Comparison of ENCODE assay signal across 11 cellular contexts in genomic region chr9:106717686-106718085, GRCh38.
A peak's percentile ranks its signal among the peaks of the same experiment; 100 is the strongest.
DNase-seq lines count a peak whose midpoint lies in the region; ATAC-seq and TF ChIP-seq lines count a peak whose summit lies in the region.
"Had no signal": no experiment of that assay in that cellular context is flagged by ENCODE, and none has a peak within 500 bp of the region (broad histone marks: within the 10 kb centered on the region; RNA-seq: fewer than 3 reads in every experiment).

No MANE protein-coding gene starts in this region.

- ATAC-seq in RWPE2 (ENCODE audit: low read depth) = peak; percentile 91
- ATAC-seq in HG02623 (IDR thresholded peaks at IDR 0.05; ENCODE audit: unreplicated experiment) = no peak

- no peaks in the 10 kb centered on the region for H3K36me3 ChIP-seq in RWPE2 (ENCODE audit: low read depth)
- no peaks in the 10 kb centered on the region for H3K36me3 ChIP-seq in trophoblast cell (ENCODE audit: control insufficient read depth in 1 of 2, insufficient read depth in 2 of 2, low read length in 2 of 2)

- H4K12ac ChIP-seq in trophoblast cell (ENCODE audit: low read depth, low read length) = no peak overlapping the region

- H4K8ac ChIP-seq in trophoblast cell (ENCODE audit: low read depth, low read length) = no peak overlapping the region

- no peak overlapping the region for H2AFZ ChIP-seq in trophoblast cell (ENCODE audit: insufficient read depth, low read length, poor library complexity)

- H2BK12ac ChIP-seq in trophoblast cell (ENCODE audit: low read length) = no peak overlapping the region

- no peak overlapping the region for H3K14ac ChIP-seq in trophoblast cell (ENCODE audit: low read length)

- H3K4me3 Mint-ChIP-seq in endothelial cell (ENCODE audit: unreplicated experiment) = no peak overlapping the region
- H3K4me3 Mint-ChIP-seq: T-helper 1 cell treated with Interleukin-12 subunit alpha and Interleukin-12 subunit beta and Interleukin-4 antibody, amounts not matched to agents 30 μg/mL and 1 μg/mL, for 36 hours had no signal

- peaks cover 7% of the 10 kb centered on the region for H3K4me1 Mint-ChIP-seq in endothelial cell (ENCODE audit: unreplicated experiment)

- H3K23ac ChIP-seq in trophoblast cell (ENCODE audit: low read length) = no peak overlapping the region

- no peak overlapping the region for H2BK5ac ChIP-seq in trophoblast cell (ENCODE audit: low read depth, low read length, poor library complexity)

- no peak overlapping the region for H4K91ac ChIP-seq in trophoblast cell (ENCODE audit: low read depth, low read length)

- no peak overlapping the region for H3K4me3 ChIP-seq in RWPE2 (ENCODE audit: severe bottlenecking)
- no peak overlapping the region for H3K4me3 ChIP-seq in fibroblast of pulmonary artery (replicated peaks; ENCODE audit: low read depth, low read length)
- no peak overlapping the region for H3K4me3 ChIP-seq in trophoblast cell (ENCODE audit: low read depth, low read length)

- H2BK120ac ChIP-seq in trophoblast cell (ENCODE audit: insufficient read depth, low read length, poor library complexity) = no peak overlapping the region

- no peak overlapping the region for H3K27ac Mint-ChIP-seq in endothelial cell (ENCODE audit: unreplicated experiment)
- H3K27ac Mint-ChIP-seq: T-helper 1 cell treated with Interleukin-12 subunit alpha and Interleukin-12 subunit beta and Interleukin-4 antibody, amounts not matched to agents 30 μg/mL and 1 μg/mL, for 36 hours had no signal

- WGBS in trophoblast cell (ENCODE audit: extremely low coverage, insufficient coverage, insufficient read length) = no CpG with 5 or more reads among the region's 2 CpGs

- no peak overlapping the region for H3K4ac ChIP-seq in trophoblast cell (ENCODE audit: low read depth, low read length)

- no peak overlapping the region for H2AK5ac ChIP-seq in trophoblast cell (ENCODE audit: low read length)

- peaks cover 3% of the 10 kb centered on the region for H3K79me1 ChIP-seq in trophoblast cell (ENCODE audit: low read length)

- H3K18ac ChIP-seq in trophoblast cell (ENCODE audit: low read length) = no peak overlapping the region

- H3K27ac ChIP-seq in RWPE2 (ENCODE audit: poor library complexity, severe bottlenecking) (peak overlapping the region; percentile 27), trophoblast cell (ENCODE audit: low read depth, low read length) (no peak overlapping the region)

- H3K27me3 Mint-ChIP-seq in endothelial cell (ENCODE audit: unreplicated experiment) = no peaks in the 10 kb centered on the region

- H3K4me1 ChIP-seq in RWPE2 (ENCODE audit: insufficient read depth, poor library complexity, severe bottlenecking) (peaks cover 22% of the 10 kb centered on the region), trophoblast cell (ENCODE audit: control insufficient read depth in 1 of 2, insufficient read depth in 2 of 2, low read length in 2 of 2) (peaks cover 0 to 2% of the 10 kb centered on the region in 2 experiments)

- H3K36me3 Mint-ChIP-seq in endothelial cell (ENCODE audit: low read depth, unreplicated experiment) = no peaks in the 10 kb centered on the region

- H3K27me3 ChIP-seq in RWPE2 (ENCODE audit: insufficient read depth, poor library complexity, severe bottlenecking) (no peaks in the 10 kb centered on the region), trophoblast cell (ENCODE audit: insufficient read depth, low read length) (no peaks in the 10 kb centered on the region)

- H3K9me3 ChIP-seq in RWPE2 (ENCODE audit: severe bottlenecking) (no peaks in the 10 kb centered on the region), trophoblast cell (ENCODE audit: insufficient read depth, low read depth, low read length) (no peaks in the 10 kb centered on the region)

- no peak overlapping the region for H3K9ac ChIP-seq in trophoblast cell (ENCODE audit: low read length)

- TF ChIP-seq CTCF in RWPE2 (IDR thresholded peaks at IDR 0.05; ENCODE audit: poor library complexity, severe bottlenecking) (peak; percentile 28), fibroblast of pulmonary artery (IDR thresholded peaks at IDR 0.05; ENCODE audit: low read length, missing control alignments) (peak; percentile 19), endothelial cell (IDR thresholded peaks at IDR 0.05; ENCODE audit: unreplicated experiment) (no peak)

- no peaks in the 10 kb centered on the region for H3K79me2 ChIP-seq in trophoblast cell (ENCODE audit: control insufficient read depth, insufficient read depth, low read length, poor library complexity)

- no peaks in the 10 kb centered on the region for H3K9me3 Mint-ChIP-seq in endothelial cell (ENCODE audit: unreplicated experiment)
- H3K9me3 Mint-ChIP-seq: T-helper 1 cell treated with Interleukin-12 subunit alpha and Interleukin-12 subunit beta and Interleukin-4 antibody, amounts not matched to agents 30 μg/mL and 1 μg/mL, for 36 hours had no signal

- DNase-seq in GM04503 (ENCODE audit: low read depth) (peak; percentile 29), RWPE2 (ENCODE audit: low spot score) (no peak), fibroblast of pulmonary artery (ENCODE audit: low read depth) (peak; percentile 87), trophoblast cell (peak; percentile 37 to 77), NCI-H1694 (lab: John Stamatoyannopoulos, UW) (no peak), endothelial cell (ENCODE audit: low spot score) (no peak)
- no peak for DNase-seq in activated CD4-positive, alpha-beta T cell treated with anti-CD3 and anti-CD28 coated beads, Interleukin-2, amount 50 U/mL, for 48 hours
- DNase-seq: activated T-cell treated with anti-CD3 and anti-CD28 coated beads for 4 hours, NCI-H446 treated with DMSO at 0.1 percent for 48 hours had no signal

- H3K4me2 ChIP-seq in trophoblast cell (ENCODE audit: low read length) = no peak overlapping the region

Comparison
In these comparisons a context has a peak if more than half of its experiments do, and no peak if none do; other contexts are left out.
1. DNase-seq: peak in GM04503 (single experiment), fibroblast of pulmonary artery (single experiment) and trophoblast cell (2 of 2); none in RWPE2 (single experiment), NCI-H1694 (single experiment), activated CD4-positive, alpha-beta T cell treated with anti-CD3 and anti-CD28 coated beads, Interleukin-2, amount 50 U/mL, for 48 hours (0 of 2) and endothelial cell (single experiment).